In the genomic region with DNA sequence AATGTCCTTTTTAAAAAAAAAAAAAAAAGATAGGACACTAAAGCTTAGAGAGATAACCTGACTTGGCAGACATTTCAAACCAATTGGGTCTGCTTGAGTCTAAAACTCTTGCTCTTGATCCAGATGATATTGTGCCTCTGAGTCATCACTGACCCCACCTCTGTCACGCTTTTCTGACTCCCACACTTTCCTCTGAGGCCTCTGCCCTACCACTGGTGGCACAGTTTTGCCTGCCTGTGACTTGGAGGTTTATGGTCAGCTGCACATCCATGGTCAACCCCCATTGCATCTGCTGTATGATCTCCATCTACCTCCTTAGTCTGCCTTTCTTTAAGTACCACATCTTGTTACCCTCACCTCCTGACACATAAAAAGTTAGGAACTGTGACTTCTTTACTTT, we compare ENCODE assay signal across 10 cellular contexts.
DNase-seq lines count a peak whose midpoint lies in the region; ATAC-seq and TF ChIP-seq lines count a peak whose summit lies in the region.
"Had no signal": no experiment of that assay in that cellular context is flagged by ENCODE, and none has a peak within 500 bp of the region (broad histone marks: within the 10 kb centered on the region; RNA-seq: fewer than 3 reads in every experiment).

No MANE protein-coding gene starts in this region.

- TF ChIP-seq EP300 in suprapubic skin (IDR thresholded peaks at IDR 0.05), result no peak

- DNase-seq in dorsolateral prefrontal cortex (no peak), smooth muscle cell (lab: John Stamatoyannopoulos, UW; ENCODE audit: unreplicated experiment) (no peak), SK-N-DZ (ENCODE audit: low spot score) (no peak), UCSD-AML1 (lab: John Stamatoyannopoulos, UW; ENCODE audit: unreplicated experiment) (no peak), NCI-H1105 treated with DMSO at 0.1 percent for 48 hours (lab: John Stamatoyannopoulos, UW) (no peak), suprapubic skin (ENCODE audit: low spot score in 2 of 2) (no peak)
- DNase-seq: activated CD4-positive, alpha-beta T cell treated with anti-CD3 and anti-CD28 coated beads, Interleukin-2, amount 50 U/mL, for 1 hour had no signal

- ATAC-seq in GM19328 (IDR thresholded peaks at IDR 0.05; ENCODE audit: unreplicated experiment), result peak; percentile 62
- peak; percentile 38 for ATAC-seq in HG03575 (IDR thresholded peaks at IDR 0.05; ENCODE audit: extremely low read depth, insufficient number of reproducible peaks, low FRiP score, unreplicated experiment)

- H3K4me1 ChIP-seq in smooth muscle cell (ENCODE audit: low read depth) (no peaks in the 10 kb centered on the region), suprapubic skin (peaks cover 10% of the 10 kb centered on the region)

- H3K27ac ChIP-seq in dorsolateral prefrontal cortex (peak overlapping the region in 42 of 59 donors; percentile 15 to 92 (median 86)), smooth muscle cell (ENCODE audit: low read depth) (no peak overlapping the region), suprapubic skin (no peak overlapping the region)
- H3K27ac ChIP-seq: epithelial cell of prostate had no signal

- H3K9me3 ChIP-seq in smooth muscle cell (replicated peaks; ENCODE audit: low read depth), result no peaks in the 10 kb centered on the region
- no peaks in the 10 kb centered on the region for H3K9me3 ChIP-seq in suprapubic skin

- H3K27me3 ChIP-seq in dorsolateral prefrontal cortex (no peaks in the 10 kb centered on the region), smooth muscle cell (ENCODE audit: low read depth) (no peaks in the 10 kb centered on the region), suprapubic skin (no peaks in the 10 kb centered on the region)

- H3K4me3 ChIP-seq in dorsolateral prefrontal cortex, result peak overlapping the region in 8 of 59 donors; percentile 29 to 56 (median 43)
- no peak overlapping the region for H3K4me3 ChIP-seq in smooth muscle cell
- no peak overlapping the region for H3K4me3 ChIP-seq in suprapubic skin

- TF ChIP-seq POLR2A in suprapubic skin (IDR thresholded peaks at IDR 0.05), result no peak

- intact Hi-C loops in dorsolateral prefrontal cortex (cut with DNase I), result loop anchor here (5.0 to 10.0 kb wide), 4 partner anchors 120 to 333 kb away; a partner anchor contains a TSS

- H3F3A ChIP-seq in smooth muscle cell (ENCODE audit: low read depth), result no peaks in the 10 kb centered on the region

- 38% methylated on average over 1 of the region's 1 CpG for WGBS in smooth muscle cell (ENCODE audit: low lambda C conversion rate)
- whole genome bisulfite sequencing in suprapubic skin, result 15% methylated on average over 1 of the region's 1 CpG

- H3K9ac ChIP-seq in smooth muscle cell (ENCODE audit: low read depth), result no peak overlapping the region

- H3K36me3 ChIP-seq in smooth muscle cell (ENCODE audit: low read depth) (no peaks in the 10 kb centered on the region), suprapubic skin (no peaks in the 10 kb centered on the region)

- no peaks in the 10 kb centered on the region for H3K79me2 ChIP-seq in smooth muscle cell (ENCODE audit: low read depth)

- H2AFZ ChIP-seq in smooth muscle cell (ENCODE audit: low read depth), result peak overlapping the region; percentile 65

- no peak overlapping the region for H3K4me2 ChIP-seq in smooth muscle cell

- no peak for TF ChIP-seq CTCF in dorsolateral prefrontal cortex (IDR thresholded peaks at IDR 0.05 in 54 of 56, conservative IDR thresholded peaks at IDR 0.05 in 2 of 56; ENCODE audit: low read depth in 1 of 56, partially characterized antibody in 56 of 56)
- TF ChIP-seq CTCF in smooth muscle cell (IDR thresholded peaks at IDR 0.05; ENCODE audit: borderline replicate concordance, insufficient read depth, poor library complexity, severe bottlenecking), result no peak
- no peak for TF ChIP-seq CTCF in suprapubic skin (IDR thresholded peaks at IDR 0.05)

- no peaks in the 10 kb centered on the region for H4K20me1 ChIP-seq in smooth muscle cell (ENCODE audit: low read depth)

Comparison
In these comparisons a context has a peak if more than half of its experiments do, and no peak if none do; other contexts are left out.
1. H3K27ac ChIP-seq: peak in dorsolateral prefrontal cortex (42 of 59); none in smooth muscle cell (single experiment) and suprapubic skin (single experiment).